In genomic region chrX:33336783-33337182, GRCh38 we compare ENCODE assay signal across 8 cellular contexts.
DNase-seq lines count a peak whose midpoint lies in the region; ATAC-seq and TF ChIP-seq lines count a peak whose summit lies in the region.

No MANE protein-coding gene starts in this region.

- H3K4me1 ChIP-seq in neural progenitor cell: no peaks in the 10 kb centered on the region

- no peak overlapping the region for H3K4me2 ChIP-seq in neural progenitor cell

- H3K36me3 ChIP-seq in MG63 (no peaks in the 10 kb centered on the region), neural progenitor cell (no peaks in the 10 kb centered on the region)

- H3K27me3 ChIP-seq in MG63 (no peaks in the 10 kb centered on the region), neural progenitor cell (no peaks in the 10 kb centered on the region)

- peak; percentile 41 for TF ChIP-seq CTCF in GM12873 (IDR thresholded peaks at IDR 0.05; ENCODE audit: insufficient read depth, low read depth, low read length, missing control alignments)
- TF ChIP-seq CTCF in neural progenitor cell (IDR thresholded peaks at IDR 0.05): peak; percentile 68

- peak overlapping the region; percentile 76 for H2AFZ ChIP-seq in neural progenitor cell (replicated peaks)

- no peaks in the 10 kb centered on the region for H3K27me3 Mint-ChIP-seq in neural progenitor cell (ENCODE audit: insufficient read depth, low read depth)

- H3K9me3 Mint-ChIP-seq in neural progenitor cell: no peaks in the 10 kb centered on the region

- peak overlapping the region; percentile 12; the same call in 1 of the 2 replicates for H3K4me3 ChIP-seq in MG63
- H3K4me3 ChIP-seq in neural progenitor cell: no peak overlapping the region

- DNase-seq in MG63 (peak; percentile 9), cerebellar cortex (ENCODE audit: low spot score) (peak; percentile 2), neural progenitor cell (ENCODE audit: low spot score) (peak; percentile 57)
- no peak for DNase-seq in stimulated activated CD8-positive, alpha-beta memory T cell treated with anti-CD3 and anti-CD28 coated beads, Interleukin-4, amount 100 ng/mL, for 48 hours

- no peak overlapping the region for H3K27ac Mint-ChIP-seq in neural progenitor cell

- H3K9me3 ChIP-seq in MG63: 0 out of 2 replicates have a peak, but pooled peaks cover 3% of the 10 kb centered on the region
- H3K9me3 ChIP-seq in neural progenitor cell (ENCODE audit: low read depth): no peaks in the 10 kb centered on the region

- H3K9ac ChIP-seq in neural progenitor cell: no peak overlapping the region

- H3K4me1 Mint-ChIP-seq in neural progenitor cell: no peaks in the 10 kb centered on the region

- H3K4me3 Mint-ChIP-seq in neural progenitor cell: no peak overlapping the region

- no peaks in the 10 kb centered on the region for H3K79me2 ChIP-seq in neural progenitor cell (ENCODE audit: low read depth)

- no peak overlapping the region for H3K27ac ChIP-seq in neural progenitor cell

- no peaks in the 10 kb centered on the region for H3K36me3 Mint-ChIP-seq in neural progenitor cell

- no peaks in the 10 kb centered on the region for H4K20me1 ChIP-seq in neural progenitor cell (ENCODE audit: low read depth)

- H3F3A ChIP-seq in neural progenitor cell (ENCODE audit: low read depth): no peaks in the 10 kb centered on the region

- ATAC-seq in GM18907 (IDR thresholded peaks at IDR 0.05; ENCODE audit: unreplicated experiment) (no peak), HG03045 (IDR thresholded peaks at IDR 0.05; ENCODE audit: unreplicated experiment) (no peak)
- no peak for ATAC-seq in activated CD4-positive, CD25-positive, alpha-beta regulatory T cell treated with anti-CD3 and anti-CD28 coated beads, Interleukin-2, amount 50 U/mL, for 24 hours
